Comparison of ENCODE assay signal across 8 cellular contexts in the genomic region with DNA sequence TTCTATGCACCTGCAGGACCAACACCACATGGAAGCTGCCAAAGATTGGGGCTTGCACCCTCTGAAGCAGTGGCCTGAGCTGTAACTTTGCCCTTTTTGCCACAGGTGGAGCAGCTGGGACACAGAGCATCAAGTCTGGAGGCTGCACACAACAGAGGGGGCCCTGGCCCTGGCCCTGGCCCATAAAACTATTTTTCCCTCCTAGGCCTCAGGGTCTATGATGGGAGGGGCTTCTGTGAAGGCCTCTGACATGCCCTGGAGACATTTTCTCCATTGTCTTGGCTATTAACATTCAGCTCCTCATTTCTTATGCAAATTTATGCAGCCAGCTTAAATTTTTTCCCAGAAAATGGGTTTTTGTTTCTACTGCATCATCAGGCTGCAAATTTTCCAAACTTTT.
"Had no signal": no experiment of that assay in that cellular context is flagged by ENCODE, and none has a peak within 500 bp of the region (broad histone marks: within the 10 kb centered on the region; RNA-seq: fewer than 3 reads in every experiment).

No MANE protein-coding gene starts in this region.

- H3K27ac Mint-ChIP-seq: IgD-negative memory B cell had no signal

- H3K9ac ChIP-seq: KMS-11 had no signal

- H3K27ac ChIP-seq: HL-60, KMS-11 had no signal

- H3K4me3 Mint-ChIP-seq: IgD-negative memory B cell had no signal

- H3K4me3 ChIP-seq: K562 had no signal

- H3K9me3 Mint-ChIP-seq: IgD-negative memory B cell had no signal

- H3K4me2 ChIP-seq: KMS-11 had no signal

- H3K36me3 Mint-ChIP-seq: IgD-negative memory B cell had no signal

- ATAC-seq: HepG2, K562 had no signal

- DNase-seq: IMR-90, KBM-7, KG1 had no signal
